ENCODE assay signal across 8 cellular contexts in the genomic region with DNA sequence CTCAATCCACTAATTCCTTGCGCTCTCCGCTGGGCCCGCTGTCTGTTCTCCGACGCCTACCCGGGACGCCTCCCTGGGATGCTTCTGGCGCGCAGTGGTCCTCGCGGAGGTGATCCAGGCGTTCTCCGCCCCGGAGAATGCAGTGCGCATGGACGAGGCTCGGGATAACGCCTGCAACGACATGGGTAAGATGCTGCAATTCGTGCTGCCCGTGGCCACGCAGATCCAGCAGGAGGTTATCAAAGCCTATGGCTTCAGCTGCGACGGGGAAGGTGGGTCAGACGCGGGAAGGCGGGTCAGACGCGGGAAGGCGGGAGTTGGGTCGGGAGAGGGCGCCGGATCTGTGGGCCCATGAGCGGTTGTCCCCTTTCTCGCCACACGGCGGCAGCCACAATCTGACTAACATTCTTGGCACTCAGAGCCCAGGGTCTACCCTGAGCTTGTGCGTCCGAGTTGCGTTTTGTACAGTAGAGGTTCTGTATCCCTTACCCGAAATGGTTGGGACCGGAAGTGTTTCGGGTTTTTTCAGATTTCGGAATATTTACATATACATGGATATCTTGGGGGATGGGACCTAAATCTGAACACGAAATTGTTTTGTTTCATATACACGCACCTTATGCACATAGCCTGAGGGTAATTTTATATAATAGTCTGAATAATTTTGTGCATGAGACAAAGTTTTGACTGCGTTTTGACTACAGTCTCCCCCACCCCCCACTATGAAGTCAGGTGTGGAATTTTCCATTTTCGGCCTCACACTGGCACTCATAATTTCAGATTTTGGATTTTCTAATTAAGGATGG. TPM values are rescaled to one million over a fixed set of nuclear protein-coding genes. Genes with fewer than 3 reads are reported as not detected.
A peak's percentile ranks its signal among the peaks of the same experiment; 100 is the strongest.
DNase-seq lines count a peak whose midpoint lies in the region; ATAC-seq and TF ChIP-seq lines count a peak whose summit lies in the region.

No MANE protein-coding gene starts in this region.

- POLR2A ChIA-PET in WTC11 (lab: Charles Lee): interaction anchor here (0.6 to 6.2 kb wide), 23 partner anchors 10 to 603 kb away, joined by 3 to 167 read pairs (median 6); a partner anchor contains a TSS

- peak; percentile 75 for DNase-seq in NCI-H2196 treated with DMSO at 0.1 percent for 48 hours (lab: John Stamatoyannopoulos, UW; ENCODE audit: unreplicated experiment)
- peak; percentile 92 for DNase-seq in WTC11 (ENCODE audit: low spot score)
- peak in 59 of 61 donors; percentile 33 to 96 (median 85) for DNase-seq in caudate nucleus (lab: John Stamatoyannopoulos, UW)
- DNase-seq in inferior parietal cortex (ENCODE audit: extremely low spot score): peak; percentile 90
- peak; percentile 79 for DNase-seq in smooth muscle cell of the brain vasculature (ENCODE audit: low read depth, low spot score)

- H3K9me3 Mint-ChIP-seq in WTC11: no peaks in the 10 kb centered on the region

- no peaks in the 10 kb centered on the region for H3K36me3 ChIP-seq in ACC112 (ENCODE audit: insufficient read depth, low read length)

- H3K79me2 ChIP-seq in ACC112 (ENCODE audit: control insufficient read depth, insufficient read depth, low read length, unreplicated experiment): peaks cover 3% of the 10 kb centered on the region

- no peaks in the 10 kb centered on the region for H3K27me3 Mint-ChIP-seq in WTC11 (ENCODE audit: low read depth)

- peak overlapping the region; percentile 26 for H2AFZ ChIP-seq in ACC112 (ENCODE audit: low read length, unreplicated experiment)

- no peak for TF ChIP-seq CTCF in WTC11 (IDR thresholded peaks at IDR 0.05)

- peaks cover 34% of the 10 kb centered on the region for H3K4me1 Mint-ChIP-seq in WTC11

- H3K36me3 Mint-ChIP-seq in WTC11: peaks cover 9% of the 10 kb centered on the region

- H3K27ac ChIP-seq in ACC112 (ENCODE audit: low read depth, low read length) (peak overlapping the region; percentile 92), caudate nucleus (ENCODE audit: low read depth, low read length) (peak overlapping the region; percentile 95)

- CTCF ChIA-PET in WTC11 (lab: Charles Lee): interaction anchor here (0.7 to 5.7 kb wide), 23 partner anchors 8 to 200 kb away, joined by 3 to 296 read pairs (median 9); a partner anchor contains a TSS

- H3K4me3 Mint-ChIP-seq in WTC11: peak overlapping the region; percentile 98

- no peaks in the 10 kb centered on the region for H3K27me3 ChIP-seq in ACC112 (ENCODE audit: insufficient read depth, low read length)

- ATAC-seq in GM18861 (IDR thresholded peaks at IDR 0.05; ENCODE audit: unreplicated experiment): peak; percentile 40
- ATAC-seq in HG03139 (IDR thresholded peaks at IDR 0.05; ENCODE audit: unreplicated experiment): peak; percentile 40
- ATAC-seq in WTC11: peak; percentile 25

- peaks cover 15% of the 10 kb centered on the region for H3K4me1 ChIP-seq in ACC112 (ENCODE audit: control insufficient read depth, insufficient read depth, low read length, unreplicated experiment)

- H3K4me3 ChIP-seq in ACC112 (ENCODE audit: low read depth, low read length): peak overlapping the region; percentile 83

- peak overlapping the region; percentile 99 for H3K27ac Mint-ChIP-seq in WTC11

TF ChIP-seq in WTC11, 78 proteins besides CTCF, POLR2A, EP300 and RAD21:
- TF ChIP-seq ESRRA (CRISPR knock-in tag; IDR thresholded peaks at IDR 0.05; ENCODE audit: borderline replicate concordance): peak; percentile 51; the same call in 1 of the 2 replicates
- TF ChIP-seq, protein P1, sequence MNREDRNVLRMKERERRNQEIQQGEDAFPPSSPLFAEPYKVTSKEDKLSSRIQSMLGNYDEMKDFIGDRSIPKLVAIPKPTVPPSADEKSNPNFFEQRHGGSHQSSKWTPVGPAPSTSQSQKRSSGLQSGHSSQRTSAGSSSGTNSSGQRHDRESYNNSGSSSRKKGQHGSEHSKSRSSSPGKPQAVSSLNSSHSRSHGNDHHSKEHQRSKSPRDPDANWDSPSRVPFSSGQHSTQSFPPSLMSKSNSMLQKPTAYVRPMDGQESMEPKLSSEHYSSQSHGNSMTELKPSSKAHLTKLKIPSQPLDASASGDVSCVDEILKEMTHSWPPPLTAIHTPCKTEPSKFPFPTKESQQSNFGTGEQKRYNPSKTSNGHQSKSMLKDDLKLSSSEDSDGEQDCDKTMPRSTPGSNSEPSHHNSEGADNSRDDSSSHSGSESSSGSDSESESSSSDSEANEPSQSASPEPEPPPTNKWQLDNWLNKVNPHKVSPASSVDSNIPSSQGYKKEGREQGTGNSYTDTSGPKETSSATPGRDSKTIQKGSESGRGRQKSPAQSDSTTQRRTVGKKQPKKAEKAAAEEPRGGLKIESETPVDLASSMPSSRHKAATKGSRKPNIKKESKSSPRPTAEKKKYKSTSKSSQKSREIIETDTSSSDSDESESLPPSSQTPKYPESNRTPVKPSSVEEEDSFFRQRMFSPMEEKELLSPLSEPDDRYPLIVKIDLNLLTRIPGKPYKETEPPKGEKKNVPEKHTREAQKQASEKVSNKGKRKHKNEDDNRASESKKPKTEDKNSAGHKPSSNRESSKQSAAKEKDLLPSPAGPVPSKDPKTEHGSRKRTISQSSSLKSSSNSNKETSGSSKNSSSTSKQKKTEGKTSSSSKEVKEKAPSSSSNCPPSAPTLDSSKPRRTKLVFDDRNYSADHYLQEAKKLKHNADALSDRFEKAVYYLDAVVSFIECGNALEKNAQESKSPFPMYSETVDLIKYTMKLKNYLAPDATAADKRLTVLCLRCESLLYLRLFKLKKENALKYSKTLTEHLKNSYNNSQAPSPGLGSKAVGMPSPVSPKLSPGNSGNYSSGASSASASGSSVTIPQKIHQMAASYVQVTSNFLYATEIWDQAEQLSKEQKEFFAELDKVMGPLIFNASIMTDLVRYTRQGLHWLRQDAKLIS (CRISPR knock-in tag; IDR thresholded peaks at IDR 0.05; ENCODE audit: borderline replicate concordance): no peak; the same call in 1 of the 2 replicates
- TF ChIP-seq RELA (CRISPR knock-in tag; IDR thresholded peaks at IDR 0.05; ENCODE audit: borderline replicate concordance): peak; percentile 30; the same call in 1 of the 2 replicates
- no peak for TF ChIP-seq NFATC4 (CRISPR knock-in tag; IDR thresholded peaks at IDR 0.05)
- TF ChIP-seq ZBTB21 (CRISPR knock-in tag; IDR thresholded peaks at IDR 0.05; ENCODE audit: borderline replicate concordance): 0 out of 2 replicates have a peak, but pooled peaks have one; percentile 43
- TF ChIP-seq, protein P2, sequence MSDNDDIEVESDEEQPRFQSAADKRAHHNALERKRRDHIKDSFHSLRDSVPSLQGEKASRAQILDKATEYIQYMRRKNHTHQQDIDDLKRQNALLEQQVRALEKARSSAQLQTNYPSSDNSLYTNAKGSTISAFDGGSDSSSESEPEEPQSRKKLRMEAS (CRISPR knock-in tag; IDR thresholded peaks at IDR 0.05): 0 out of 2 replicates have a peak, but pooled peaks have one; percentile 51
- peak; percentile 3; the same call in 1 of the 2 replicates for TF ChIP-seq GABPB1 (CRISPR knock-in tag; IDR thresholded peaks at IDR 0.05)
- peak; percentile 77 for TF ChIP-seq ETV6 (CRISPR knock-in tag; IDR thresholded peaks at IDR 0.05)
- TF ChIP-seq, protein P3, sequence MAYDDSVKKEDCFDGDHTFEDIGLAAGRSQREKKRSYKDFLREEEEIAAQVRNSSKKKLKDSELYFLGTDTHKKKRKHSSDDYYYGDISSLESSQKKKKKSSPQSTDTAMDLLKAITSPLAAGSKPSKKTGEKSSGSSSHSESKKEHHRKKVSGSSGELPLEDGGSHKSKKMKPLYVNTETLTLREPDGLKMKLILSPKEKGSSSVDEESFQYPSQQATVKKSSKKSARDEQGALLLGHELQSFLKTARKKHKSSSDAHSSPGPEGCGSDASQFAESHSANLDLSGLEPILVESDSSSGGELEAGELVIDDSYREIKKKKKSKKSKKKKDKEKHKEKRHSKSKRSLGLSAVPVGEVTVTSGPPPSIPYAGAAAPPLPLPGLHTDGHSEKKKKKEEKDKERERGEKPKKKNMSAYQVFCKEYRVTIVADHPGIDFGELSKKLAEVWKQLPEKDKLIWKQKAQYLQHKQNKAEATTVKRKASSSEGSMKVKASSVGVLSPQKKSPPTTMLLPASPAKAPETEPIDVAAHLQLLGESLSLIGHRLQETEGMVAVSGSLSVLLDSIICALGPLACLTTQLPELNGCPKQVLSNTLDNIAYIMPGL (CRISPR knock-in tag; IDR thresholded peaks at IDR 0.05): peak; percentile 79; the same call in 1 of the 2 replicates
- no peak for TF ChIP-seq TEAD1 (CRISPR knock-in tag; IDR thresholded peaks at IDR 0.05)
- TF ChIP-seq, protein P4, sequence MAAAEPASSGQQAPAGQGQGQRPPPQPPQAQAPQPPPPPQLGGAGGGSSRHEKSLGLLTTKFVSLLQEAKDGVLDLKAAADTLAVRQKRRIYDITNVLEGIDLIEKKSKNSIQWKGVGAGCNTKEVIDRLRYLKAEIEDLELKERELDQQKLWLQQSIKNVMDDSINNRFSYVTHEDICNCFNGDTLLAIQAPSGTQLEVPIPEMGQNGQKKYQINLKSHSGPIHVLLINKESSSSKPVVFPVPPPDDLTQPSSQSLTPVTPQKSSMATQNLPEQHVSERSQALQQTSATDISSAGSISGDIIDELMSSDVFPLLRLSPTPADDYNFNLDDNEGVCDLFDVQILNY (CRISPR knock-in tag; IDR thresholded peaks at IDR 0.05): peak; percentile 94
- TF ChIP-seq, protein P5, sequence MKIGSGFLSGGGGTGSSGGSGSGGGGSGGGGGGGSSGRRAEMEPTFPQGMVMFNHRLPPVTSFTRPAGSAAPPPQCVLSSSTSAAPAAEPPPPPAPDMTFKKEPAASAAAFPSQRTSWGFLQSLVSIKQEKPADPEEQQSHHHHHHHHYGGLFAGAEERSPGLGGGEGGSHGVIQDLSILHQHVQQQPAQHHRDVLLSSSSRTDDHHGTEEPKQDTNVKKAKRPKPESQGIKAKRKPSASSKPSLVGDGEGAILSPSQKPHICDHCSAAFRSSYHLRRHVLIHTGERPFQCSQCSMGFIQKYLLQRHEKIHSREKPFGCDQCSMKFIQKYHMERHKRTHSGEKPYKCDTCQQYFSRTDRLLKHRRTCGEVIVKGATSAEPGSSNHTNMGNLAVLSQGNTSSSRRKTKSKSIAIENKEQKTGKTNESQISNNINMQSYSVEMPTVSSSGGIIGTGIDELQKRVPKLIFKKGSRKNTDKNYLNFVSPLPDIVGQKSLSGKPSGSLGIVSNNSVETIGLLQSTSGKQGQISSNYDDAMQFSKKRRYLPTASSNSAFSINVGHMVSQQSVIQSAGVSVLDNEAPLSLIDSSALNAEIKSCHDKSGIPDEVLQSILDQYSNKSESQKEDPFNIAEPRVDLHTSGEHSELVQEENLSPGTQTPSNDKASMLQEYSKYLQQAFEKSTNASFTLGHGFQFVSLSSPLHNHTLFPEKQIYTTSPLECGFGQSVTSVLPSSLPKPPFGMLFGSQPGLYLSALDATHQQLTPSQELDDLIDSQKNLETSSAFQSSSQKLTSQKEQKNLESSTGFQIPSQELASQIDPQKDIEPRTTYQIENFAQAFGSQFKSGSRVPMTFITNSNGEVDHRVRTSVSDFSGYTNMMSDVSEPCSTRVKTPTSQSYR (CRISPR knock-in tag; IDR thresholded peaks at IDR 0.05): 0 out of 2 replicates have a peak, but pooled peaks have one; percentile 24
TF ChIP-seq in WTC11: peak in this region for 9.

RNA-seq across cellular contexts. Expression of a gene that starts 0.8 kb away (rescaled TPM):
- 158 to 181 TPM (median 172 TPM) in 3 replicates for total RNA-seq in WTC11 (2021)

RNA-seq across cellular contexts. Expression of a gene that starts 1.0 kb away (rescaled TPM):
- total RNA-seq in WTC11 (2021): not detected in 3 replicates

RNA-seq across cellular contexts. Expression of a gene that starts 6.6 kb away (rescaled TPM):
- 27.1 to 34.7 TPM (median 34.5 TPM) in 3 replicates for total RNA-seq in WTC11 (2021)

RNA-seq across cellular contexts. Expression of a gene that starts 16.8 kb away (rescaled TPM):
- total RNA-seq in WTC11 (2021): 80.0 to 87.1 TPM (median 80.5 TPM) in 3 replicates

RNA-seq across cellular contexts. Expression of a gene that starts 25.9 kb away (rescaled TPM):
- 350 to 397 TPM (median 352 TPM) in 3 replicates for total RNA-seq in WTC11 (2021)

Comparison
In these comparisons a context has a peak if more than half of its experiments do, and no peak if none do; other contexts are left out.
1. Peak in every context shown above with its lines: DNase-seq, ATAC-seq, H3K4me3 ChIP-seq and H3K27ac ChIP-seq.